ENCODE assay signal across 21 cellular contexts in genomic region chr14:100864206-100864605, GRCh38. TPM values are rescaled to one million over a fixed set of nuclear protein-coding genes. Genes with fewer than 3 reads are reported as not detected.
"Had no signal": no experiment of that assay in that cellular context is flagged by ENCODE, and none has a peak within 500 bp of the region (broad histone marks: within the 10 kb centered on the region; RNA-seq: fewer than 3 reads in every experiment).

No MANE protein-coding gene starts in this region.

- H3K36me3 ChIP-seq: esophagus squamous epithelium, neutrophil, tibial nerve, vagina had no signal

- H3K4me1 Mint-ChIP-seq: activated CD4-positive, alpha-beta T cell treated with anti-CD3 and anti-CD28 coated beads, Interleukin-2, amount 10 ng/mL, durations not matched to agents 24 days and 14 days; memory B cell; naive thymus-derived CD4-positive, alpha-beta T cell had no signal

- H3K4me3 Mint-ChIP-seq: activated CD4-positive, alpha-beta T cell treated with anti-CD3 and anti-CD28 coated beads, Interleukin-2, amount 10 ng/mL, durations not matched to agents 24 days and 14 days; activated CD8-positive, alpha-beta T cell treated with anti-CD3 and anti-CD28 coated beads for 36 hours; activated T-cell treated with anti-CD3 and anti-CD28 coated beads, Interleukin-2, amount 50 U/mL, for 4 hours; dendritic cell treated with granulocyte-macrophage colony-stimulating factor and Interleukin-4, amounts not matched to agents 40 ng/mL and 50 ng/mL, for 4 days; memory B cell; naive thymus-derived CD4-positive, alpha-beta T cell; T-helper 1 cell treated with Interleukin-12 subunit alpha and Interleukin-12 subunit beta and Interleukin-4 antibody, amounts not matched to agents 30 μg/mL and 1 μg/mL, for 36 hours had no signal

- H3K36me3 Mint-ChIP-seq: activated naive CD4-positive, alpha-beta T cell treated with anti-CD3 and anti-CD28 coated beads, Interleukin-2, amount 50 U/mL, for 72 hours; memory B cell; naive thymus-derived CD4-positive, alpha-beta T cell had no signal

- H3K9me3 ChIP-seq: esophagus squamous epithelium, neutrophil, tibial nerve, vagina had no signal

- H3K27me3 ChIP-seq: tibial nerve, vagina had no signal

- H3K9me3 Mint-ChIP-seq: activated CD4-positive, alpha-beta T cell treated with anti-CD3 and anti-CD28 coated beads, Interleukin-2, amount 10 ng/mL, durations not matched to agents 24 days and 14 days; activated CD8-positive, alpha-beta T cell treated with anti-CD3 and anti-CD28 coated beads for 36 hours; activated naive CD4-positive, alpha-beta T cell treated with anti-CD3 and anti-CD28 coated beads, Interleukin-2, amount 50 U/mL, for 72 hours; activated T-cell treated with anti-CD3 and anti-CD28 coated beads, Interleukin-2, amount 50 U/mL, for 4 hours; naive thymus-derived CD4-positive, alpha-beta T cell; T-helper 1 cell treated with Interleukin-12 subunit alpha and Interleukin-12 subunit beta and Interleukin-4 antibody, amounts not matched to agents 30 μg/mL and 1 μg/mL, for 36 hours had no signal

- H3K27me3 Mint-ChIP-seq: activated CD4-positive, alpha-beta T cell treated with anti-CD3 and anti-CD28 coated beads, Interleukin-2, amount 10 ng/mL, durations not matched to agents 24 days and 14 days; activated CD8-positive, alpha-beta T cell treated with anti-CD3 and anti-CD28 coated beads for 36 hours; dendritic cell treated with granulocyte-macrophage colony-stimulating factor and Interleukin-4, amounts not matched to agents 40 ng/mL and 50 ng/mL, for 4 days had no signal

- H3K27ac Mint-ChIP-seq: activated CD4-positive, alpha-beta T cell treated with anti-CD3 and anti-CD28 coated beads, Interleukin-2, amount 10 ng/mL, durations not matched to agents 24 days and 14 days; activated CD8-positive, alpha-beta T cell treated with anti-CD3 and anti-CD28 coated beads for 36 hours; activated naive CD4-positive, alpha-beta T cell treated with anti-CD3 and anti-CD28 coated beads, Interleukin-2, amount 50 U/mL, for 72 hours; dendritic cell treated with granulocyte-macrophage colony-stimulating factor and Interleukin-4, amounts not matched to agents 40 ng/mL and 50 ng/mL, for 4 days; memory B cell; naive thymus-derived CD4-positive, alpha-beta T cell; T-helper 1 cell treated with Interleukin-12 subunit alpha and Interleukin-12 subunit beta and Interleukin-4 antibody, amounts not matched to agents 30 μg/mL and 1 μg/mL, for 36 hours had no signal

- ATAC-seq: activated CD8-positive, alpha-beta T cell treated with anti-CD3 and anti-CD28 coated beads for 36 hours; activated naive CD4-positive, alpha-beta T cell treated with anti-CD3 and anti-CD28 coated beads, Interleukin-2, amount 50 U/mL, for 72 hours; activated T-cell treated with anti-CD3 and anti-CD28 coated beads, Interleukin-2, amount 50 U/mL, for 4 hours; left lobe of liver; naive thymus-derived CD4-positive, alpha-beta T cell; stimulated activated naive CD8-positive, alpha-beta T cell treated with anti-CD3 and anti-CD28 coated beads, Interleukin-15, Interleukin-2, amounts not matched to agents 100 U/mL and 50 U/mL, for 24 hours had no signal

- DNase-seq: activated CD4-positive, alpha-beta T cell treated with anti-CD3 and anti-CD28 coated beads, Interleukin-2, amount 10 ng/mL, durations not matched to agents 24 days and 14 days; activated CD8-positive, alpha-beta T cell treated with anti-CD3 and anti-CD28 coated beads for 36 hours; activated gamma-delta T cell; activated T-cell treated with anti-CD3 and anti-CD28 coated beads, Interleukin-2, amount 50 U/mL, for 4 hours; amniotic stem cell; effector CD8-positive, alpha-beta T cell; esophagus squamous epithelium; hypothalamus; islet precursor cell; naive thymus-derived CD4-positive, alpha-beta T cell; stimulated activated naive CD8-positive, alpha-beta T cell treated with anti-CD3 and anti-CD28 coated beads, Interleukin-15, Interleukin-2, amounts not matched to agents 100 U/mL and 50 U/mL, for 24 hours; substantia nigra had no signal

- H3K4me1 ChIP-seq: esophagus squamous epithelium, vagina had no signal

- H3K27ac ChIP-seq: esophagus squamous epithelium, neutrophil, tibial nerve, vagina had no signal

- H3K4me3 ChIP-seq: esophagus squamous epithelium, tibial nerve, vagina had no signal

RNA-seq across cellular contexts. Expression of gene MEG3, which starts 38.3 kb away (rescaled TPM):
- total RNA-seq: activated CD4-positive, alpha-beta T cell treated with anti-CD3 and anti-CD28 coated beads, Interleukin-2, amount 10 ng/mL, durations not matched to agents 24 days and 14 days; activated CD8-positive, alpha-beta T cell treated with anti-CD3 and anti-CD28 coated beads for 36 hours; activated naive CD4-positive, alpha-beta T cell treated with anti-CD3 and anti-CD28 coated beads, Interleukin-2, amount 50 U/mL, for 72 hours had no signal

RNA-seq across cellular contexts. Expression of gene RTL1, which starts 39.3 kb away (rescaled TPM):
- total RNA-seq: activated CD4-positive, alpha-beta T cell treated with anti-CD3 and anti-CD28 coated beads, Interleukin-2, amount 10 ng/mL, durations not matched to agents 24 days and 14 days; activated CD8-positive, alpha-beta T cell treated with anti-CD3 and anti-CD28 coated beads for 36 hours; activated naive CD4-positive, alpha-beta T cell treated with anti-CD3 and anti-CD28 coated beads, Interleukin-2, amount 50 U/mL, for 72 hours; activated T-cell treated with anti-CD3 and anti-CD28 coated beads, Interleukin-2, amount 50 U/mL, for 4 hours; esophagus squamous epithelium; left lobe of liver; naive thymus-derived CD4-positive, alpha-beta T cell; renal cortical epithelial cell; tibial nerve; vagina had no signal
